In the genomic region with DNA sequence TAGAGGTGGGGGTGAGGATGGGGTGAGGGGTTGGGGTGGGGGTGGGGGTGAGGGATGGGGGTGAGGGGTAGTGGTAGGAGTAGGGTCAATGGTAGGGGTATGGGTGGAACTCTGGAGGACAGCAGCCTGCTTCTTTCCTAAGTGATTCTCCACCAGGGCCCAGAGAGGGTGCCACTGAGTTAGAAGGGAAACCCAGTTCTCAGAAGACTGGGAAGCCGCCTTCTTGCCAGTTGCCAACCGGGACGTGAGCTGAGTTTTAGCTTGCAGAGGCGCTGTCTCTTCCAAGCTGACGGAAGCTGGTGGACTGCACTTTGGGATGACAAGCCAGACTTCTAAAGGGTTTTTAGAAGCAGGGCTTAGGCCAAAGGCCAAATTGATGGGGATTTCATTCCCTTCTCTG, we compare ENCODE assay signal across 1 cellular context.
TF ChIP-seq lines count a peak whose summit lies in the region.

No MANE protein-coding gene starts in this region.

TF ChIP-seq in HCT116, 20 proteins besides CTCF, POLR2A, EP300 and RAD21:
- TF ChIP-seq ZNF274 (IDR thresholded peaks at IDR 0.05; ENCODE audit: low read depth, low read length), result no peak
- TF ChIP-seq FOSL1 (IDR thresholded peaks at IDR 0.05; ENCODE audit: low read depth), result no peak
- no peak for TF ChIP-seq SIN3A (IDR thresholded peaks at IDR 0.05; ENCODE audit: low read depth)
- no peak for TF ChIP-seq TCF7L2 (IDR thresholded peaks at IDR 0.05; ENCODE audit: borderline replicate concordance, extremely low read depth, insufficient read depth, insufficient read length)
- TF ChIP-seq JUND (IDR thresholded peaks at IDR 0.05), result no peak
- TF ChIP-seq, protein P1, sequence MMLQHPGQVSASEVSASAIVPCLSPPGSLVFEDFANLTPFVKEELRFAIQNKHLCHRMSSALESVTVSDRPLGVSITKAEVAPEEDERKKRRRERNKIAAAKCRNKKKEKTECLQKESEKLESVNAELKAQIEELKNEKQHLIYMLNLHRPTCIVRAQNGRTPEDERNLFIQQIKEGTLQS (IDR thresholded peaks at IDR 0.05), result no peak
- no peak for TF ChIP-seq EGR1 (IDR thresholded peaks at IDR 0.05; ENCODE audit: low read depth)
- no peak for TF ChIP-seq CBX3 (IDR thresholded peaks at IDR 0.05; ENCODE audit: low read depth)
- no peak for TF ChIP-seq POLR2AphosphoS5 (IDR thresholded peaks at IDR 0.05; ENCODE audit: low read depth, low read length)
- TF ChIP-seq, protein P2, sequence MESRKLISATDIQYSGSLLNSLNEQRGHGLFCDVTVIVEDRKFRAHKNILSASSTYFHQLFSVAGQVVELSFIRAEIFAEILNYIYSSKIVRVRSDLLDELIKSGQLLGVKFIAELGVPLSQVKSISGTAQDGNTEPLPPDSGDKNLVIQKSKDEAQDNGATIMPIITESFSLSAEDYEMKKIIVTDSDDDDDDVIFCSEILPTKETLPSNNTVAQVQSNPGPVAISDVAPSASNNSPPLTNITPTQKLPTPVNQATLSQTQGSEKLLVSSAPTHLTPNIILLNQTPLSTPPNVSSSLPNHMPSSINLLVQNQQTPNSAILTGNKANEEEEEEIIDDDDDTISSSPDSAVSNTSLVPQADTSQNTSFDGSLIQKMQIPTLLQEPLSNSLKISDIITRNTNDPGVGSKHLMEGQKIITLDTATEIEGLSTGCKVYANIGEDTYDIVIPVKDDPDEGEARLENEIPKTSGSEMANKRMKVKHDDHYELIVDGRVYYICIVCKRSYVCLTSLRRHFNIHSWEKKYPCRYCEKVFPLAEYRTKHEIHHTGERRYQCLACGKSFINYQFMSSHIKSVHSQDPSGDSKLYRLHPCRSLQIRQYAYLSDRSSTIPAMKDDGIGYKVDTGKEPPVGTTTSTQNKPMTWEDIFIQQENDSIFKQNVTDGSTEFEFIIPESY (IDR thresholded peaks at IDR 0.05; ENCODE audit: extremely low read depth, insufficient replicate concordance, low read length), result no peak
- no peak for TF ChIP-seq ZFX (IDR thresholded peaks at IDR 0.05)
- TF ChIP-seq YY1 (IDR thresholded peaks at IDR 0.05; ENCODE audit: extremely low read depth, insufficient replicate concordance, low read depth, low read length), result no peak
- TF ChIP-seq, protein P3, sequence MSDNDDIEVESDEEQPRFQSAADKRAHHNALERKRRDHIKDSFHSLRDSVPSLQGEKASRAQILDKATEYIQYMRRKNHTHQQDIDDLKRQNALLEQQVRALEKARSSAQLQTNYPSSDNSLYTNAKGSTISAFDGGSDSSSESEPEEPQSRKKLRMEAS (IDR thresholded peaks at IDR 0.05), result no peak
- TF ChIP-seq EZH2 (IDR thresholded peaks at IDR 0.05), result no peak
- TF ChIP-seq SRF (IDR thresholded peaks at IDR 0.05; ENCODE audit: low read depth), result no peak
- TF ChIP-seq, protein P4, sequence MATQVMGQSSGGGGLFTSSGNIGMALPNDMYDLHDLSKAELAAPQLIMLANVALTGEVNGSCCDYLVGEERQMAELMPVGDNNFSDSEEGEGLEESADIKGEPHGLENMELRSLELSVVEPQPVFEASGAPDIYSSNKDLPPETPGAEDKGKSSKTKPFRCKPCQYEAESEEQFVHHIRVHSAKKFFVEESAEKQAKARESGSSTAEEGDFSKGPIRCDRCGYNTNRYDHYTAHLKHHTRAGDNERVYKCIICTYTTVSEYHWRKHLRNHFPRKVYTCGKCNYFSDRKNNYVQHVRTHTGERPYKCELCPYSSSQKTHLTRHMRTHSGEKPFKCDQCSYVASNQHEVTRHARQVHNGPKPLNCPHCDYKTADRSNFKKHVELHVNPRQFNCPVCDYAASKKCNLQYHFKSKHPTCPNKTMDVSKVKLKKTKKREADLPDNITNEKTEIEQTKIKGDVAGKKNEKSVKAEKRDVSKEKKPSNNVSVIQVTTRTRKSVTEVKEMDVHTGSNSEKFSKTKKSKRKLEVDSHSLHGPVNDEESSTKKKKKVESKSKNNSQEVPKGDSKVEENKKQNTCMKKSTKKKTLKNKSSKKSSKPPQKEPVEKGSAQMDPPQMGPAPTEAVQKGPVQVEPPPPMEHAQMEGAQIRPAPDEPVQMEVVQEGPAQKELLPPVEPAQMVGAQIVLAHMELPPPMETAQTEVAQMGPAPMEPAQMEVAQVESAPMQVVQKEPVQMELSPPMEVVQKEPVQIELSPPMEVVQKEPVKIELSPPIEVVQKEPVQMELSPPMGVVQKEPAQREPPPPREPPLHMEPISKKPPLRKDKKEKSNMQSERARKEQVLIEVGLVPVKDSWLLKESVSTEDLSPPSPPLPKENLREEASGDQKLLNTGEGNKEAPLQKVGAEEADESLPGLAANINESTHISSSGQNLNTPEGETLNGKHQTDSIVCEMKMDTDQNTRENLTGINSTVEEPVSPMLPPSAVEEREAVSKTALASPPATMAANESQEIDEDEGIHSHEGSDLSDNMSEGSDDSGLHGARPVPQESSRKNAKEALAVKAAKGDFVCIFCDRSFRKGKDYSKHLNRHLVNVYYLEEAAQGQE (IDR thresholded peaks at IDR 0.05; ENCODE audit: low read depth), result no peak
- no peak for TF ChIP-seq CEBPB (IDR thresholded peaks at IDR 0.05; ENCODE audit: low read depth)
